Comparison of ENCODE assay signal across 29 cellular contexts in the genomic region with DNA sequence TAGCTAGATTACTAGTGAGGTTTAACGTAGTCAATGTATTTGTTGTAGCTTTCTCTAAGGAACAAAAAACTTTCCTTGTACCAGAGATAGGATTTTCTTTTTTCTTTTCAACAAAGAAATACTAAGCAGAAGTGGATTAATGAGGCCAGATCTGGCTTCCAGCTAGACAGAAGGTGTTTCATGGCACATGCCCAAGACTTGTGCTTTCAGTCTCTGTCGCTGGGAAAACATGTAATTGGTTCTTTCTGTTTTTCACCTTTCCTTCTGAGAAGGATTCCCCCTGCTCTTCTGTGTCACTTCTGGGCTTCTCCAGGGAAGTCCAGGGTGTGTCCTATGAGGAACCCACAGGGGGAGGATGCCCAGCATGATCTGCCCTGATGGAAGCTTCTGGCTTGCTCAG.
"Had no signal": no experiment of that assay in that cellular context is flagged by ENCODE, and none has a peak within 500 bp of the region (broad histone marks: within the 10 kb centered on the region; RNA-seq: fewer than 3 reads in every experiment).

No MANE protein-coding gene starts in this region.

- H3K9me3 Mint-ChIP-seq: activated CD4-positive, alpha-beta memory T cell treated with anti-CD3 and anti-CD28 coated beads, Interleukin-2, amount 10 ng/mL, durations not matched to agents 7 days and 5 days; activated CD4-positive, alpha-beta T cell treated with anti-CD3 and anti-CD28 coated beads, Interleukin-2, amount 10 ng/mL, durations not matched to agents 7 days and 5 days; activated T-cell treated with anti-CD3 and anti-CD28 coated beads, Interleukin-2, amount 50 U/mL, for 24 hours; stimulated activated naive CD8-positive, alpha-beta T cell treated with anti-CD3 and anti-CD28 coated beads, Interleukin-15, Interleukin-2, amounts not matched to agents 100 ng/mL and 50 ng/mL, for 24 hours had no signal

- H3K9me3 ChIP-seq: pancreas, prostate gland, sigmoid colon, thoracic aorta, uterus had no signal

- H3K4me1 ChIP-seq: pancreas, prostate gland, uterus had no signal

- H3K27ac Mint-ChIP-seq: activated CD4-positive, alpha-beta memory T cell treated with anti-CD3 and anti-CD28 coated beads, Interleukin-2, amount 10 ng/mL, durations not matched to agents 7 days and 5 days; activated CD4-positive, alpha-beta T cell treated with anti-CD3 and anti-CD28 coated beads, Interleukin-2, amount 10 ng/mL, durations not matched to agents 7 days and 5 days; activated T-cell treated with anti-CD3 and anti-CD28 coated beads, Interleukin-2, amount 50 U/mL, for 24 hours; immature natural killer cell; memory B cell; naive thymus-derived CD4-positive, alpha-beta T cell; stimulated activated effector memory CD8-positive, alpha-beta T cell treated with anti-CD3 and anti-CD28 coated beads, Interleukin-12 subunit alpha, Interleukin-12 subunit beta, amount 100 ng/mL, for 72 hours; stimulated activated naive CD8-positive, alpha-beta T cell treated with anti-CD3 and anti-CD28 coated beads, Interleukin-15, Interleukin-2, amounts not matched to agents 100 ng/mL and 50 ng/mL, for 24 hours; type B pancreatic cell had no signal

- H3K36me3 Mint-ChIP-seq: immature natural killer cell; memory B cell; naive thymus-derived CD4-positive, alpha-beta T cell; stimulated activated effector memory CD8-positive, alpha-beta T cell treated with anti-CD3 and anti-CD28 coated beads, Interleukin-12 subunit alpha, Interleukin-12 subunit beta, amount 100 ng/mL, for 72 hours; type B pancreatic cell had no signal

- H3K36me3 ChIP-seq: pancreas, prostate gland, sigmoid colon, thoracic aorta, uterus, WERI-Rb-1 had no signal

- ATAC-seq: activated CD4-positive, CD25-positive, alpha-beta regulatory T cell treated with anti-CD3 and anti-CD28 coated beads, Interleukin-2, amount 50 U/mL, for 24 hours; naive thymus-derived CD4-positive, alpha-beta T cell; pancreas; stimulated activated effector memory CD8-positive, alpha-beta T cell treated with anti-CD3 and anti-CD28 coated beads, Interleukin-12 subunit alpha, Interleukin-12 subunit beta, amount 100 ng/mL, for 72 hours had no signal

- H3K4me3 Mint-ChIP-seq: activated CD4-positive, alpha-beta memory T cell treated with anti-CD3 and anti-CD28 coated beads, Interleukin-2, amount 10 ng/mL, durations not matched to agents 7 days and 5 days; activated CD4-positive, alpha-beta T cell treated with anti-CD3 and anti-CD28 coated beads, Interleukin-2, amount 10 ng/mL, durations not matched to agents 7 days and 5 days; activated T-cell treated with anti-CD3 and anti-CD28 coated beads, Interleukin-2, amount 50 U/mL, for 24 hours; central memory CD8-positive, alpha-beta T cell; immature natural killer cell; memory B cell; naive thymus-derived CD4-positive, alpha-beta T cell; stimulated activated effector memory CD8-positive, alpha-beta T cell treated with anti-CD3 and anti-CD28 coated beads, Interleukin-12 subunit alpha, Interleukin-12 subunit beta, amount 100 ng/mL, for 72 hours; stimulated activated naive CD8-positive, alpha-beta T cell treated with anti-CD3 and anti-CD28 coated beads, Interleukin-15, Interleukin-2, amounts not matched to agents 100 ng/mL and 50 ng/mL, for 24 hours; type B pancreatic cell had no signal

- H3K4me1 Mint-ChIP-seq: activated CD4-positive, alpha-beta memory T cell treated with anti-CD3 and anti-CD28 coated beads, Interleukin-2, amount 10 ng/mL, durations not matched to agents 7 days and 5 days; activated CD4-positive, alpha-beta T cell treated with anti-CD3 and anti-CD28 coated beads, Interleukin-2, amount 10 ng/mL, durations not matched to agents 7 days and 5 days; central memory CD8-positive, alpha-beta T cell; immature natural killer cell; memory B cell; stimulated activated effector memory CD8-positive, alpha-beta T cell treated with anti-CD3 and anti-CD28 coated beads, Interleukin-12 subunit alpha, Interleukin-12 subunit beta, amount 100 ng/mL, for 72 hours had no signal

- H3K27ac ChIP-seq: coronary artery, dorsolateral prefrontal cortex, pancreas, prostate gland, sigmoid colon, thoracic aorta, uterus, WERI-Rb-1 had no signal

- H3K4me3 ChIP-seq: coronary artery, dorsolateral prefrontal cortex, pancreas, prostate gland, sigmoid colon, thoracic aorta, uterus had no signal

- DNase-seq: activated CD4-positive, alpha-beta memory T cell treated with anti-CD3 and anti-CD28 coated beads, Interleukin-2, amount 10 ng/mL, durations not matched to agents 7 days and 5 days; activated CD4-positive, alpha-beta T cell treated with anti-CD3 and anti-CD28 coated beads, Interleukin-2, amount 10 ng/mL, durations not matched to agents 7 days and 5 days; activated CD8-positive, alpha-beta memory T cell treated with anti-CD3 and anti-CD28 coated beads, Interleukin-2, amount 50 U/mL, for 48 hours; activated gamma-delta T cell treated with Interleukin-2 at 50 U/mL for 16 hours; activated naive CD4-positive, alpha-beta T cell treated with anti-CD3 and anti-CD28 coated beads, Interleukin-2, amount 50 U/mL, for 16 hours; activated T-cell treated with anti-CD3 and anti-CD28 coated beads, Interleukin-2, amount 50 U/mL, for 24 hours; amniotic stem cell; effector memory CD4-positive, alpha-beta T cell; immature natural killer cell; midbrain; naive thymus-derived CD4-positive, alpha-beta T cell; nucleus accumbens; pancreas; sigmoid colon; small intestine; stimulated activated CD4-positive, alpha-beta T cell treated with anti-CD3 and anti-CD28 coated beads, Interleukin-4, amount 100 ng/mL, for 24 hours; T1000; uterus had no signal

- H3K27me3 ChIP-seq: pancreas, sigmoid colon, uterus had no signal
